ENCODE assay signal across 1 cellular context in the genomic region with DNA sequence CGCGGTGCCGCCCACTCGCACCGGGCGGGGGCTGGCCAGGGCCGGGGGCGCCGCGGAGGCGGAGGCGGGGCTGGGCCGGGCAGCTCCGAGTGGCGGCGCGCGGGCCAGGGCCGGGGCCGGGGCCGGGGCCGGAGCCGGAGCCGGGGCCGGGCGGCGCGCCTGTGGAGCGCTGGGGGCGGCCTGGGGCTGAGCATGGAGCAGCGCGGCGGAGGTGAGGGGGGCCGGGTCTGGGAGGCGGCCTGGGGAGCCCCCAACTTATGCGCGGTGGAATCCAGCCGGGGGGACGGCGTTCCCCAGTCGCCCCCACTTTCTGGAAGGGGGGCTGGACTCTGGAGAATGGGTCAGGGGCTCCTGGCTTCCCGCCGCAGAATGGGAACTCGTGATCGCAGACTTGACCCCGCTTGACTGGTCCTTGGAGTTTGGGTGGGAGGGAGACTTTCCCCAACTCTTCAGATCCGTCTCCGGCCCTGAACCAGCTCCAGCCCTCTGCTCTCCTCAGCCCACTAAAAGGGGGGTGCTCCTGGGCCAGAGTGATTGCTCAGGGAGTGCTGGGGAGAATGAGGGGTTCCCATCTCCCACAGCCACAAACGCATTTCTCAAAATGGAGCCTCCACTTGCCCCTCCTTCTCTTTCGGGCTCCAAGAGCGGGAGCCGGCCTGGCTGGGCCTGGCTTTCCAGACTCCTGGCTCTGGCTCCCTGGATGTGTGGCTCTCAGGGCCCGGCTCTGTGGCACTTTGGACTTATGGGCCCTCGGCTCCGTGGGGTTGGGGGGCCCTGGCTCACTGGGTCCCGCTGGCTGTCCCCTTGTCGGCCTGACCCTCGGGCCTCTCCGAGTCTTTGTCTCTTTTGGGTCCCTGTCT.
TF ChIP-seq lines count a peak whose summit lies in the region.

A gene with protein sequence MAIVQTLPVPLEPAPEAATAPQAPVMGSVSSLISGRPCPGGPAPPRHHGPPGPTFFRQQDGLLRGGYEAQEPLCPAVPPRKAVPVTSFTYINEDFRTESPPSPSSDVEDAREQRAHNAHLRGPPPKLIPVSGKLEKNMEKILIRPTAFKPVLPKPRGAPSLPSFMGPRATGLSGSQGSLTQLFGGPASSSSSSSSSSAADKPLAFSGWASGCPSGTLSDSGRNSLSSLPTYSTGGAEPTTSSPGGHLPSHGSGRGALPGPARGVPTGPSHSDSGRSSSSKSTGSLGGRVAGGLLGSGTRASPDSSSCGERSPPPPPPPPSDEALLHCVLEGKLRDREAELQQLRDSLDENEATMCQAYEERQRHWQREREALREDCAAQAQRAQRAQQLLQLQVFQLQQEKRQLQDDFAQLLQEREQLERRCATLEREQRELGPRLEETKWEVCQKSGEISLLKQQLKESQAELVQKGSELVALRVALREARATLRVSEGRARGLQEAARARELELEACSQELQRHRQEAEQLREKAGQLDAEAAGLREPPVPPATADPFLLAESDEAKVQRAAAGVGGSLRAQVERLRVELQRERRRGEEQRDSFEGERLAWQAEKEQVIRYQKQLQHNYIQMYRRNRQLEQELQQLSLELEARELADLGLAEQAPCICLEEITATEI (plus strand): TSS at position 67 of the 860 bp plus-strand sequence. CDS start 2,731 bp downstream, outside the sequence.

TF ChIP-seq in A549, 52 proteins besides CTCF, POLR2A, EP300 and RAD21 (continued from another document):
- TF ChIP-seq, protein P1, sequence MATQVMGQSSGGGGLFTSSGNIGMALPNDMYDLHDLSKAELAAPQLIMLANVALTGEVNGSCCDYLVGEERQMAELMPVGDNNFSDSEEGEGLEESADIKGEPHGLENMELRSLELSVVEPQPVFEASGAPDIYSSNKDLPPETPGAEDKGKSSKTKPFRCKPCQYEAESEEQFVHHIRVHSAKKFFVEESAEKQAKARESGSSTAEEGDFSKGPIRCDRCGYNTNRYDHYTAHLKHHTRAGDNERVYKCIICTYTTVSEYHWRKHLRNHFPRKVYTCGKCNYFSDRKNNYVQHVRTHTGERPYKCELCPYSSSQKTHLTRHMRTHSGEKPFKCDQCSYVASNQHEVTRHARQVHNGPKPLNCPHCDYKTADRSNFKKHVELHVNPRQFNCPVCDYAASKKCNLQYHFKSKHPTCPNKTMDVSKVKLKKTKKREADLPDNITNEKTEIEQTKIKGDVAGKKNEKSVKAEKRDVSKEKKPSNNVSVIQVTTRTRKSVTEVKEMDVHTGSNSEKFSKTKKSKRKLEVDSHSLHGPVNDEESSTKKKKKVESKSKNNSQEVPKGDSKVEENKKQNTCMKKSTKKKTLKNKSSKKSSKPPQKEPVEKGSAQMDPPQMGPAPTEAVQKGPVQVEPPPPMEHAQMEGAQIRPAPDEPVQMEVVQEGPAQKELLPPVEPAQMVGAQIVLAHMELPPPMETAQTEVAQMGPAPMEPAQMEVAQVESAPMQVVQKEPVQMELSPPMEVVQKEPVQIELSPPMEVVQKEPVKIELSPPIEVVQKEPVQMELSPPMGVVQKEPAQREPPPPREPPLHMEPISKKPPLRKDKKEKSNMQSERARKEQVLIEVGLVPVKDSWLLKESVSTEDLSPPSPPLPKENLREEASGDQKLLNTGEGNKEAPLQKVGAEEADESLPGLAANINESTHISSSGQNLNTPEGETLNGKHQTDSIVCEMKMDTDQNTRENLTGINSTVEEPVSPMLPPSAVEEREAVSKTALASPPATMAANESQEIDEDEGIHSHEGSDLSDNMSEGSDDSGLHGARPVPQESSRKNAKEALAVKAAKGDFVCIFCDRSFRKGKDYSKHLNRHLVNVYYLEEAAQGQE (IDR thresholded peaks at IDR 0.05): no peak
- TF ChIP-seq HOXB5 (CRISPR knock-in tag; IDR thresholded peaks at IDR 0.05) (no peak), TFCP2L1 (CRISPR knock-in tag; IDR thresholded peaks at IDR 0.05) (no peak), SMC3 (IDR thresholded peaks at IDR 0.05) (no peak), ESRRA (IDR thresholded peaks at IDR 0.05; ENCODE audit: borderline replicate concordance, low read length) (no peak), CBX2 (IDR thresholded peaks at IDR 0.05; ENCODE audit: borderline replicate concordance, low read depth) (no peak), TP53 (CRISPR knock-in tag; IDR thresholded peaks at IDR 0.05) (no peak), CHD4 (IDR thresholded peaks at IDR 0.05; ENCODE audit: borderline replicate concordance) (no peak), KDM1A (IDR thresholded peaks at IDR 0.05; ENCODE audit: low read depth) (no peak), BHLHE40 (IDR thresholded peaks at IDR 0.05; ENCODE audit: low read depth, low read length) (no peak), GATA3 (IDR thresholded peaks at IDR 0.05; ENCODE audit: borderline replicate concordance) (no peak)
- TF ChIP-seq, protein P2, sequence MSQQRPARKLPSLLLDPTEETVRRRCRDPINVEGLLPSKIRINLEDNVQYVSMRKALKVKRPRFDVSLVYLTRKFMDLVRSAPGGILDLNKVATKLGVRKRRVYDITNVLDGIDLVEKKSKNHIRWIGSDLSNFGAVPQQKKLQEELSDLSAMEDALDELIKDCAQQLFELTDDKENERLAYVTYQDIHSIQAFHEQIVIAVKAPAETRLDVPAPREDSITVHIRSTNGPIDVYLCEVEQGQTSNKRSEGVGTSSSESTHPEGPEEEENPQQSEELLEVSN (IDR thresholded peaks at IDR 0.05; ENCODE audit: borderline replicate concordance, low read depth): no peak
- TF ChIP-seq, protein P3, sequence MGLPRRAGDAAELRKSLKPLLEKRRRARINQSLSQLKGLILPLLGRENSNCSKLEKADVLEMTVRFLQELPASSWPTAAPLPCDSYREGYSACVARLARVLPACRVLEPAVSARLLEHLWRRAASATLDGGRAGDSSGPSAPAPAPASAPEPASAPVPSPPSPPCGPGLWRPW (IDR thresholded peaks at IDR 0.05): no peak
- TF ChIP-seq, protein P4, sequence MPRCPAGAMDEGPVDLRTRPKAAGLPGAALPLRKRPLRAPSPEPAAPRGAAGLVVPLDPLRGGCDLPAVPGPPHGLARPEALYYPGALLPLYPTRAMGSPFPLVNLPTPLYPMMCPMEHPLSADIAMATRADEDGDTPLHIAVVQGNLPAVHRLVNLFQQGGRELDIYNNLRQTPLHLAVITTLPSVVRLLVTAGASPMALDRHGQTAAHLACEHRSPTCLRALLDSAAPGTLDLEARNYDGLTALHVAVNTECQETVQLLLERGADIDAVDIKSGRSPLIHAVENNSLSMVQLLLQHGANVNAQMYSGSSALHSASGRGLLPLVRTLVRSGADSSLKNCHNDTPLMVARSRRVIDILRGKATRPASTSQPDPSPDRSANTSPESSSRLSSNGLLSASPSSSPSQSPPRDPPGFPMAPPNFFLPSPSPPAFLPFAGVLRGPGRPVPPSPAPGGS (IDR thresholded peaks at IDR 0.05): no peak
